In the genomic region with DNA sequence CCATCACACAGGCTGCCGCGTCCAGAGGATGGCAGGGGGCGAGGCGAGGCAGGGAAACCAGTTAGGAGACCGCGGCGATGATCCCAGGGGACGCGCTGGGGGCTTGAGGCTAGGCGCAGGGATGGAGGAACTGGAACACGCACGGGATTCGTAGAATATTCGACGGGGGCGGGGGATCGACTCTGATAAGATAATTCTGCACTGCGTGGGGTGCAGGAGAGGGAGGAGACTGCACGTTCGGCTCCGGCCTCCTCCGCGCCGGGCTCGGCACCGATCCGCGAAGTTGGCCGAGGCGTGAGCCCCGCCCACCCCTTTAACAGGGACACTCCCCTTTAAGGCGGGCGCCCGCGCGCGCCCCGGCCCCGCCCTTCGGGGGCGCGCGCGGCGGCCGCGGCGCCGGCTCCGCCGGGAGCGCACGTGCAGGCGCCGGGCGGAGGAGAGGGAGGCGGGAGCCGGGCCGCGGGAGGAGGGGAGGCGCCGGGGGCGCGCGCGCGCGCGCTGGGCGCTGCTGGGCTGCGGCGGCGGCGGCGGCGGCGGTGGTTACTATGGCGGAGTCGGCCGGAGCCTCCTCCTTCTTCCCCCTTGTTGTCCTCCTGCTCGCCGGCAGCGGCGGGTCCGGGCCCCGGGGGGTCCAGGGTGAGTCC, we compare ENCODE assay signal across 8 cellular contexts. TPM values are rescaled to one million over a fixed set of nuclear protein-coding genes. Genes with fewer than 3 reads are reported as not detected.
A peak's percentile ranks its signal among the peaks of the same experiment; 100 is the strongest.
DNase-seq lines count a peak whose midpoint lies in the region; ATAC-seq and TF ChIP-seq lines count a peak whose summit lies in the region.

TSS of gene ACVR1B (plus strand) at position 501 of the 644 bp plus-strand sequence. CDS start at position 546, 45 bp downstream.

- peaks cover 42 to 44% (median 42%) of the 10 kb centered on the region in 3 donors for H3K4me1 Mint-ChIP-seq in T-cell

- POLR2A ChIA-PET in T-cell (lab: Charles Lee), result no interaction called here

- H3K4me1 ChIP-seq in adrenal gland (replicated peaks in 1 of 2), result peaks cover 17 to 46% of the 10 kb centered on the region in 2 donors
- peaks cover 9 to 47% (median 36%) of the 10 kb centered on the region in 9 donors for H3K4me1 ChIP-seq in heart right ventricle
- peaks cover 17 to 46% (median 32%) of the 10 kb centered on the region in 4 donors for H3K4me1 ChIP-seq in transverse colon

- TF ChIP-seq CTCF in adrenal gland (IDR thresholded peaks at IDR 0.05), result no peak
- TF ChIP-seq CTCF in heart right ventricle (IDR thresholded peaks at IDR 0.05), result no peak
- TF ChIP-seq CTCF in transverse colon (IDR thresholded peaks at IDR 0.05), result no peak

- 0 to 3% (median 0%) methylated on average over 4 to 86 of the region's 86 CpGs for WGBS in adrenal gland, 4 donors
- WGBS in heart right ventricle, 2 donors, result 1% methylated on average over 37 to 78 of the region's 86 CpGs
- 1% methylated on average over 14 to 74 of the region's 86 CpGs for WGBS in transverse colon (ENCODE audit: low coverage in 1 of 2), 2 donors

- H3K36me3 ChIP-seq in adrenal gland (replicated peaks in 1 of 2) (no peaks in the 10 kb centered on the region), heart right ventricle (no peaks in the 10 kb centered on the region), transverse colon (no peaks in the 10 kb centered on the region)

- peaks cover 0 to 5% of the 10 kb centered on the region in 2 donors for H3K27me3 Mint-ChIP-seq in T-cell

- CTCF ChIA-PET in T-cell (lab: Charles Lee), result interaction anchor here in 1 of 2 donors (0.5 to 0.9 kb wide), 2 partner anchors 128 to 868 kb away, joined by 3 to 4 read pairs; partner anchors contain the start of gene CSRNP2

- H3K4me3 Mint-ChIP-seq in T-cell, result peak within 1 kb of the TSS; percentile 91 to 97 (median 91)

- DNase-seq in GM03348 (ENCODE audit: low spot score), result peak; percentile 97
- DNase-seq in NCI-H146 treated with DMSO at 0.1 percent for 48 hours (lab: John Stamatoyannopoulos, UW; ENCODE audit: unreplicated experiment), result peak; percentile 88
- peak; percentile 80 to 92 (median 88) for DNase-seq in T-cell
- DNase-seq in adrenal gland, result peak; percentile 90 to 96 (median 91)
- DNase-seq in heart right ventricle, result peak; percentile 89 to 93
- peak; percentile 75 to 98 (median 88) for DNase-seq in posterior cingulate gyrus
- DNase-seq in transverse colon, result peak; percentile 94

- H3K27me3 ChIP-seq in adrenal gland, result no peaks in the 10 kb centered on the region
- no peaks in the 10 kb centered on the region for H3K27me3 ChIP-seq in heart right ventricle
- H3K27me3 ChIP-seq in transverse colon, result no peaks in the 10 kb centered on the region

- H3K27ac Mint-ChIP-seq in T-cell, result peak within 1 kb of the TSS; percentile 84 to 88

- TF ChIP-seq POLR2A in adrenal gland (IDR thresholded peaks at IDR 0.05) (peak in 1 of 2 donors; percentile 52), transverse colon (IDR thresholded peaks at IDR 0.05) (peak; percentile 58)

- H3K27ac ChIP-seq in adrenal gland, result peak within 1 kb of the TSS in 4 of 5 donors; percentile 73 to 88 (median 79)
- peak within 1 kb of the TSS; percentile 79 to 99 (median 92) for H3K27ac ChIP-seq in heart right ventricle
- peak within 1 kb of the TSS; percentile 87 to 97 (median 95) for H3K27ac ChIP-seq in transverse colon

- in situ Hi-C loops in transverse colon (cut with MboI; ENCODE audit: low pct_ligation_motif_present in 1 of 4, low pct_unique_long_range_greater_than_20kb in 1 of 4, low sequenced_read_pairs in 3 of 4), result no loop called here

- H3K4me3 ChIP-seq in adrenal gland, result peak within 1 kb of the TSS in 3 of 4 donors; percentile 75 to 98 (median 92)
- H3K4me3 ChIP-seq in heart right ventricle, result peak within 1 kb of the TSS; percentile 84 to 100 (median 98)
- H3K4me3 ChIP-seq in transverse colon, result peak within 1 kb of the TSS; percentile 85 to 98 (median 92)

- no peaks in the 10 kb centered on the region for H3K9me3 Mint-ChIP-seq in T-cell

- peak; percentile 92 for ATAC-seq in HG02678 (IDR thresholded peaks at IDR 0.05; ENCODE audit: unreplicated experiment)
- ATAC-seq in T-cell (replicated peaks in 1 of 4), result peak; percentile 95 to 96 (median 95)
- peak; percentile 90 to 96 (median 94) for ATAC-seq in heart right ventricle

- intact Hi-C loops in adrenal gland (cut with DNase I) (no loop called here), heart right ventricle (cut with DNase I) (no loop called here), posterior cingulate gyrus (cut with DNase I) (no loop called here), transverse colon (cut with DNase I; ENCODE audit: low total_unique reads) (no loop called here)

- H3K36me3 Mint-ChIP-seq in T-cell, result no peaks in the 10 kb centered on the region

- TF ChIP-seq EP300 in transverse colon (IDR thresholded peaks at IDR 0.05; ENCODE audit: low read depth), result no peak

- H3K9me3 ChIP-seq in adrenal gland (replicated peaks in 1 of 3), result no peaks in the 10 kb centered on the region
- H3K9me3 ChIP-seq in heart right ventricle, result no peaks in the 10 kb centered on the region
- no peaks in the 10 kb centered on the region for H3K9me3 ChIP-seq in transverse colon

RNA-seq across cellular contexts. Expression of gene ACVR1B, which starts in this region (rescaled TPM):
- total RNA-seq in T-cell (10 to 100 TPM in 4 of 5 donors, 1 to 10 TPM in 1; 9.0 to 12.6 (median 11.8) TPM), adrenal gland (10 to 100 TPM in 7 of 8 donors, 1 to 10 TPM in 1; 6.3 to 26.3 (median 16.4) TPM), heart right ventricle (10 to 100 TPM in 5 of 10 donors, 1 to 10 TPM in 5; 8.4 to 15.5 (median 10.4) TPM), transverse colon (10 to 100 TPM; 22.5 to 96.9 (median 68.7) TPM)
- polyA plus RNA-seq in adrenal gland (10 to 100 TPM in 2 of 3 donors, 1 to 10 TPM in 1; 9.5 to 14.1 (median 13.8) TPM), heart right ventricle (1 to 10 TPM; 5.8 to 8.0 TPM)

Comparison
In these comparisons a context has a peak if more than half of its experiments do, and no peak if none do; other contexts are left out.
1. Peak in every context shown above with its lines: DNase-seq, ATAC-seq, H3K4me3 ChIP-seq and H3K27ac ChIP-seq.